10 cellular contexts compared by ENCODE assay signal in the genomic region with DNA sequence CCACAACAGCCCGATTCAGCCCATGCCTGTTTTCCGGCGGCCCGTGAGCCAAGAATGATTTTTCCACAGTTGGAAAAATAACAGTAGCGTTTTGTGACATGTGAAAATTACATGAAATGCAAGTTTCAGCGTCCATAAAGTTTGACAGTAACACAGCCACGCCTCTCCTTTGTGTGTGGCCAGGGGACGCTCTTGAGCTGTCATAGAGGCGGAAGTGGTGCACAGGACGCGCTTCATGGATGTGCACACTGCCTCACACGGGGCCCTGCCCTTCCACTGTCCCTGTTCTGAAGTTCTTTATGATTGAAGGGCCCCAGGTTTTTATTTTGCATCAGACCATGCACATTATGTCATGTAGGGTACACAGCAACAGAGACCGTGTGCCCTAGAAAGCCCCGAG. TPM values are rescaled to one million over a fixed set of nuclear protein-coding genes. Genes with fewer than 3 reads are reported as not detected.
DNase-seq lines count a peak whose midpoint lies in the region; FAIRE-seq and TF ChIP-seq lines count a peak whose summit lies in the region.
"Had no signal": no experiment of that assay in that cellular context is flagged by ENCODE, and none has a peak within 500 bp of the region (broad histone marks: within the 10 kb centered on the region; RNA-seq: fewer than 3 reads in every experiment).

No MANE protein-coding gene starts in this region.

- H3K9ac ChIP-seq in SU-DHL-6 (ENCODE audit: low read length), result no peak overlapping the region

- no peaks in the 10 kb centered on the region for H3K36me3 ChIP-seq in SU-DHL-6 (ENCODE audit: low read length)

- H4K20me1 ChIP-seq in SU-DHL-6 (ENCODE audit: low read depth, low read length), result no peaks in the 10 kb centered on the region

- DNase-seq in AML-193 (lab: John Stamatoyannopoulos, UW) (peak; percentile 56 to 65), GM12892 (ENCODE audit: insufficient read length) (peak; percentile 60), superior temporal gyrus (ENCODE audit: extremely low spot score) (no peak), NCI-H345 treated with DMSO at 0.1 percent for 48 hours (lab: John Stamatoyannopoulos, UW; ENCODE audit: unreplicated experiment) (no peak), NCI-H1105 (lab: John Stamatoyannopoulos, UW) (no peak), foreskin melanocyte (no peak)
- peak; percentile 28 for DNase-seq in effector CD4-positive, alpha-beta T cell
- DNase-seq: T1000 had no signal

- TF ChIP-seq POLR2A in GM12892 (IDR thresholded peaks at IDR 0.05; ENCODE audit: low read depth, low read length), result no peak

- TF ChIP-seq CTCF in SU-DHL-6 (IDR thresholded peaks at IDR 0.05; ENCODE audit: insufficient read depth, low read length, poor library complexity, severe bottlenecking), result peak; percentile 54

- H3K4me2 ChIP-seq in SU-DHL-6 (ENCODE audit: low read depth, low read length, poor library complexity, severe bottlenecking), result peak overlapping the region; percentile 19

- no peak overlapping the region for H3K4me3 ChIP-seq in SU-DHL-6 (ENCODE audit: insufficient read depth, low read length, poor library complexity, severe bottlenecking)

- no peaks in the 10 kb centered on the region for H3K9me3 ChIP-seq in SU-DHL-6 (ENCODE audit: insufficient read depth, low read length)

- no peaks in the 10 kb centered on the region for H3F3A ChIP-seq in SU-DHL-6 (ENCODE audit: insufficient read depth)

- peak; percentile 83 for FAIRE-seq in GM12892 (lab: Jason Lieb, UNC)

- H3K27ac ChIP-seq in SU-DHL-6 (ENCODE audit: low read depth, low read length), result no peak overlapping the region
- H3K27ac ChIP-seq: epithelial cell of prostate had no signal

- no peaks in the 10 kb centered on the region for H3K9me2 ChIP-seq in SU-DHL-6 (replicated peaks; ENCODE audit: insufficient read depth, low read length)

- no peaks in the 10 kb centered on the region for H3K79me2 ChIP-seq in SU-DHL-6 (ENCODE audit: insufficient read depth, low read length)

- H3K27me3 ChIP-seq in SU-DHL-6 (ENCODE audit: low read length), result no peaks in the 10 kb centered on the region

- H2AFZ ChIP-seq in SU-DHL-6 (ENCODE audit: low read depth, low read length, severe bottlenecking), result peak overlapping the region; percentile 85

RNA-seq across cellular contexts. Expression of gene ELAVL1, which starts 12.4 kb away (rescaled TPM):
- polyA plus RNA-seq in GM12892 (2012; ENCODE audit: missing spikeins), result 62.8 TPM

RNA-seq across cellular contexts. Expression of gene CCL25, which starts 34.8 kb away (rescaled TPM):
- not detected for polyA plus RNA-seq in GM12892 (2012; ENCODE audit: missing spikeins)

Comparison
In these comparisons a context has a peak if more than half of its experiments do, and no peak if none do; other contexts are left out.
1. DNase-seq: peak in AML-193 (2 of 2), GM12892 (single experiment) and effector CD4-positive, alpha-beta T cell (single experiment); none in superior temporal gyrus (single experiment), NCI-H345 treated with DMSO at 0.1 percent for 48 hours (single experiment), NCI-H1105 (single experiment) and foreskin melanocyte (single experiment).